In genomic region chr3:64368163-64369025, GRCh38 we compare ENCODE assay signal across 20 cellular contexts.
DNase-seq lines count a peak whose midpoint lies in the region; ATAC-seq, FAIRE-seq and TF ChIP-seq lines count a peak whose summit lies in the region.
"Had no signal": no experiment of that assay in that cellular context is flagged by ENCODE, and none has a peak within 500 bp of the region (broad histone marks: within the 10 kb centered on the region; RNA-seq: fewer than 3 reads in every experiment).

No MANE protein-coding gene starts in this region.

- intact Hi-C loops in activated CD4-positive, alpha-beta T cell treated with anti-CD3 and anti-CD28 coated beads, Interleukin-2, amount 10 ng/mL, durations not matched to agents 24 days and 14 days (cut with micrococcal nuclease) = no loop called here

- H4K20me1 ChIP-seq in astrocyte (ENCODE audit: insufficient read depth, low read length) (no peaks in the 10 kb centered on the region), neural progenitor cell (ENCODE audit: low read depth) (no peaks in the 10 kb centered on the region)
- H4K20me1 ChIP-seq: BLaER1 had no signal

- no peak for TF ChIP-seq CTCF in D721Med (IDR thresholded peaks at IDR 0.05; ENCODE audit: insufficient read depth, missing control alignments)
- TF ChIP-seq CTCF in astrocyte (IDR thresholded peaks at IDR 0.05; ENCODE audit: insufficient read depth, low read depth, low read length) = no peak
- no peak for TF ChIP-seq CTCF in neural progenitor cell (IDR thresholded peaks at IDR 0.05)

- no peaks in the 10 kb centered on the region for H3K27me3 ChIP-seq in astrocyte (ENCODE audit: insufficient read depth, low read length)
- no peaks in the 10 kb centered on the region for H3K27me3 ChIP-seq in HAP-1 (ENCODE audit: low read depth)
- no peaks in the 10 kb centered on the region for H3K27me3 ChIP-seq in neural progenitor cell
- H3K27me3 ChIP-seq: ascending aorta, BLaER1, left lung had no signal

- H2AFZ ChIP-seq in astrocyte (ENCODE audit: low read depth, low read length) = no peak overlapping the region
- no peak overlapping the region for H2AFZ ChIP-seq in neural progenitor cell (replicated peaks)

- peaks cover 7% of the 10 kb centered on the region for H3K36me3 Mint-ChIP-seq in astrocyte (ENCODE audit: low read depth, unreplicated experiment)
- H3K36me3 Mint-ChIP-seq in activated CD4-positive, alpha-beta T cell treated with anti-CD3 and anti-CD28 coated beads, Interleukin-2, amount 10 ng/mL, durations not matched to agents 24 days and 14 days (ENCODE audit: low read depth) = no peaks in the 10 kb centered on the region
- H3K36me3 Mint-ChIP-seq in neural progenitor cell = no peaks in the 10 kb centered on the region
- H3K36me3 Mint-ChIP-seq: stimulated activated effector memory CD8-positive, alpha-beta T cell treated with anti-CD3 and anti-CD28 coated beads, Interleukin-12 subunit alpha, Interleukin-12 subunit beta, amount 100 ng/mL, for 72 hours had no signal

- H3K79me2 ChIP-seq in astrocyte (ENCODE audit: insufficient read depth, low read length) = no peaks in the 10 kb centered on the region
- no peaks in the 10 kb centered on the region for H3K79me2 ChIP-seq in neural progenitor cell (ENCODE audit: low read depth)

- no peaks in the 10 kb centered on the region for H3K4me1 ChIP-seq in astrocyte (ENCODE audit: insufficient read depth, low read length)
- H3K4me1 ChIP-seq in HAP-1 = no peaks in the 10 kb centered on the region
- H3K4me1 ChIP-seq in neural progenitor cell = no peaks in the 10 kb centered on the region
- H3K4me1 ChIP-seq: ascending aorta, BLaER1 had no signal

- H3K4me2 ChIP-seq in astrocyte (ENCODE audit: low read length) (no peak overlapping the region), neural progenitor cell (no peak overlapping the region)
- H3K4me2 ChIP-seq: BLaER1 had no signal

- in situ Hi-C loops in HAP-1 (cut with MboI; ENCODE audit: low sequenced_read_pairs) = no loop called here

- H3K9ac ChIP-seq in astrocyte (ENCODE audit: low read length) (no peak overlapping the region), neural progenitor cell (no peak overlapping the region)
- H3K9ac ChIP-seq: BLaER1 had no signal

- no peaks in the 10 kb centered on the region for H3K9me3 Mint-ChIP-seq in astrocyte (ENCODE audit: unreplicated experiment)
- no peaks in the 10 kb centered on the region for H3K9me3 Mint-ChIP-seq in activated CD4-positive, alpha-beta T cell treated with anti-CD3 and anti-CD28 coated beads, Interleukin-2, amount 10 ng/mL, durations not matched to agents 24 days and 14 days
- H3K9me3 Mint-ChIP-seq in neural progenitor cell = no peaks in the 10 kb centered on the region

- ATAC-seq in GM18868 (IDR thresholded peaks at IDR 0.05; ENCODE audit: unreplicated experiment) = peak; percentile 48
- ATAC-seq: left lung; Panc1; stimulated activated effector memory CD8-positive, alpha-beta T cell treated with anti-CD3 and anti-CD28 coated beads, Interleukin-12 subunit alpha, Interleukin-12 subunit beta, amount 100 ng/mL, for 72 hours had no signal

- no peaks in the 10 kb centered on the region for H3F3A ChIP-seq in neural progenitor cell (ENCODE audit: low read depth)

- H3K4me3 ChIP-seq in astrocyte (ENCODE audit: insufficient read depth, low read depth, low read length) = no peak overlapping the region
- no peak overlapping the region for H3K4me3 ChIP-seq in HAP-1
- no peak overlapping the region for H3K4me3 ChIP-seq in neural progenitor cell
- H3K4me3 ChIP-seq: ascending aorta, BLaER1, left lung had no signal

- H3K27me3 Mint-ChIP-seq in astrocyte (ENCODE audit: low read depth, unreplicated experiment) (no peaks in the 10 kb centered on the region), neural progenitor cell (ENCODE audit: insufficient read depth, low read depth) (no peaks in the 10 kb centered on the region)
- H3K27me3 Mint-ChIP-seq in activated CD4-positive, alpha-beta T cell treated with anti-CD3 and anti-CD28 coated beads, Interleukin-2, amount 10 ng/mL, durations not matched to agents 24 days and 14 days = peaks cover 14% of the 10 kb centered on the region

- no peaks in the 10 kb centered on the region for H3K9me3 ChIP-seq in astrocyte (ENCODE audit: insufficient read depth, low read depth, low read length)
- H3K9me3 ChIP-seq in HAP-1 = no peaks in the 10 kb centered on the region
- H3K9me3 ChIP-seq in neural progenitor cell (ENCODE audit: low read depth) = no peaks in the 10 kb centered on the region
- H3K9me3 ChIP-seq: ascending aorta, left lung had no signal

- peaks cover 17% of the 10 kb centered on the region for H3K4me1 Mint-ChIP-seq in astrocyte (ENCODE audit: low read depth, unreplicated experiment)
- no peaks in the 10 kb centered on the region for H3K4me1 Mint-ChIP-seq in activated CD4-positive, alpha-beta T cell treated with anti-CD3 and anti-CD28 coated beads, Interleukin-2, amount 10 ng/mL, durations not matched to agents 24 days and 14 days
- no peaks in the 10 kb centered on the region for H3K4me1 Mint-ChIP-seq in neural progenitor cell
- H3K4me1 Mint-ChIP-seq: stimulated activated effector memory CD8-positive, alpha-beta T cell treated with anti-CD3 and anti-CD28 coated beads, Interleukin-12 subunit alpha, Interleukin-12 subunit beta, amount 100 ng/mL, for 72 hours had no signal

- FAIRE-seq in D721Med (lab: Jason Lieb, UNC) = peak; percentile 6
- FAIRE-seq in astrocyte (lab: Jason Lieb, UNC) = no peak
- FAIRE-seq: colon, GM18507 had no signal

- H3K27ac ChIP-seq in astrocyte (ENCODE audit: low read depth, low read length) (no peak overlapping the region), neural progenitor cell (no peak overlapping the region)
- H3K27ac ChIP-seq: ascending aorta, BLaER1, left lung had no signal

- H3K27ac Mint-ChIP-seq in astrocyte (ENCODE audit: unreplicated experiment) (peak overlapping the region; percentile 1), neural progenitor cell (no peak overlapping the region)
- H3K27ac Mint-ChIP-seq in activated CD4-positive, alpha-beta T cell treated with anti-CD3 and anti-CD28 coated beads, Interleukin-2, amount 10 ng/mL, durations not matched to agents 24 days and 14 days = no peak overlapping the region
- H3K27ac Mint-ChIP-seq: stimulated activated effector memory CD8-positive, alpha-beta T cell treated with anti-CD3 and anti-CD28 coated beads, Interleukin-12 subunit alpha, Interleukin-12 subunit beta, amount 100 ng/mL, for 72 hours had no signal

- DNase-seq in D721Med (ENCODE audit: insufficient read length, low spot score) (no peak), astrocyte (ENCODE audit: low read depth) (no peak), myocyte (ENCODE audit: low read depth) (peak; percentile 89), HAP-1 (ENCODE audit: low spot score in 2 of 2) (no peak), neural progenitor cell (ENCODE audit: low spot score) (no peak)
- no peak for DNase-seq in activated CD4-positive, alpha-beta T cell treated with anti-CD3 and anti-CD28 coated beads, Interleukin-2, amount 10 ng/mL, durations not matched to agents 24 days and 14 days
- DNase-seq: activated CD4-positive, alpha-beta T cell treated with anti-CD3 and anti-CD28 coated beads for 48 hours; activated naive CD4-positive, alpha-beta T cell; foreskin melanocyte; H7; left lung; NCI-H187 treated with DMSO at 0.1 percent for 48 hours; NCI-H510A treated with DMSO at 0.1 percent for 48 hours had no signal

- H3K4me3 Mint-ChIP-seq in astrocyte (ENCODE audit: unreplicated experiment) = no peak overlapping the region
- no peak overlapping the region for H3K4me3 Mint-ChIP-seq in activated CD4-positive, alpha-beta T cell treated with anti-CD3 and anti-CD28 coated beads, Interleukin-2, amount 10 ng/mL, durations not matched to agents 24 days and 14 days
- no peak overlapping the region for H3K4me3 Mint-ChIP-seq in neural progenitor cell
- H3K4me3 Mint-ChIP-seq: stimulated activated effector memory CD8-positive, alpha-beta T cell treated with anti-CD3 and anti-CD28 coated beads, Interleukin-12 subunit alpha, Interleukin-12 subunit beta, amount 100 ng/mL, for 72 hours had no signal

- H3K36me3 ChIP-seq in astrocyte (ENCODE audit: insufficient read depth, low read length) (no peaks in the 10 kb centered on the region), HAP-1 (replicated peaks) (no peaks in the 10 kb centered on the region), neural progenitor cell (no peaks in the 10 kb centered on the region)
- H3K36me3 ChIP-seq: ascending aorta, BLaER1, left lung had no signal
